Comparison of ENCODE assay signal across 11 cellular contexts in genomic region chr1:192485692-192486436, GRCh38.
DNase-seq lines count a peak whose midpoint lies in the region; ATAC-seq and TF ChIP-seq lines count a peak whose summit lies in the region.
"Had no signal": no experiment of that assay in that cellular context is flagged by ENCODE, and none has a peak within 500 bp of the region (broad histone marks: within the 10 kb centered on the region; RNA-seq: fewer than 3 reads in every experiment).

No MANE protein-coding gene starts in this region.

- no peaks in the 10 kb centered on the region for H3K27me3 ChIP-seq in suprapubic skin

- WGBS in suprapubic skin = 24% methylated on average over 1 of the region's 1 CpG

- peak overlapping the region; percentile 55 for H3K27ac ChIP-seq in suprapubic skin

- H3K4me3 ChIP-seq in HFF-Myc (replicated peaks; ENCODE audit: low read depth, low read length) (no peak overlapping the region), astrocyte of the cerebellum (ENCODE audit: low read depth, low read length) (no peak overlapping the region), suprapubic skin (no peak overlapping the region)

- H3K9me3 ChIP-seq in suprapubic skin = no peaks in the 10 kb centered on the region

- no peak overlapping the region for H3K27ac Mint-ChIP-seq in endothelial cell (ENCODE audit: unreplicated experiment)
- H3K27ac Mint-ChIP-seq: activated naive CD8-positive, alpha-beta T cell; natural killer cell treated with Interleukin-12 subunit alpha and Interleukin-12 subunit beta and Interleukin-15 and Interleukin-18, amount 100 ng/mL, for 72 hours; stimulated activated naive CD8-positive, alpha-beta T cell treated with anti-CD3 and anti-CD28 coated beads, Interleukin-15, Interleukin-2, amounts not matched to agents 100 ng/mL and 50 ng/mL, for 24 hours had no signal

- DNase-seq in HFF-Myc (ENCODE audit: extremely low read depth, low read depth) (peak; percentile 96), astrocyte of the cerebellum (ENCODE audit: low read depth) (peak; percentile 99), hepatic stellate cell (ENCODE audit: low spot score) (peak; percentile 50), suprapubic skin (ENCODE audit: low spot score in 2 of 2) (peak in 1 of 2 donors; percentile 71), endothelial cell (ENCODE audit: low spot score) (no peak), NCI-H2227 treated with DMSO at 0.1 percent for 48 hours (lab: John Stamatoyannopoulos, UW) (no peak)
- no peak for DNase-seq in activated CD4-positive, CD25-positive, alpha-beta regulatory T cell treated with anti-CD3 and anti-CD28 coated beads, Interleukin-2, amount 50 U/mL, for 72 hours

- no peaks in the 10 kb centered on the region for H3K4me1 Mint-ChIP-seq in endothelial cell (ENCODE audit: unreplicated experiment)

- no peak for TF ChIP-seq CTCF in HFF-Myc (IDR thresholded peaks at IDR 0.05; ENCODE audit: low read depth, low read length, missing control alignments)
- TF ChIP-seq CTCF in astrocyte of the cerebellum (IDR thresholded peaks at IDR 0.05; ENCODE audit: low read depth, low read length, missing control alignments) = no peak
- no peak for TF ChIP-seq CTCF in suprapubic skin (IDR thresholded peaks at IDR 0.05)
- TF ChIP-seq CTCF in endothelial cell (IDR thresholded peaks at IDR 0.05; ENCODE audit: unreplicated experiment) = no peak

- H3K36me3 Mint-ChIP-seq in endothelial cell (ENCODE audit: low read depth, unreplicated experiment) = no peaks in the 10 kb centered on the region
- H3K36me3 Mint-ChIP-seq: activated naive CD8-positive, alpha-beta T cell had no signal

- TF ChIP-seq POLR2A in suprapubic skin (IDR thresholded peaks at IDR 0.05) = no peak

- H3K27me3 Mint-ChIP-seq in endothelial cell (ENCODE audit: unreplicated experiment) = no peaks in the 10 kb centered on the region
- H3K27me3 Mint-ChIP-seq: activated naive CD8-positive, alpha-beta T cell; natural killer cell treated with Interleukin-12 subunit alpha and Interleukin-12 subunit beta and Interleukin-15 and Interleukin-18, amount 100 ng/mL, for 72 hours had no signal

- no peak overlapping the region for H3K4me3 Mint-ChIP-seq in endothelial cell (ENCODE audit: unreplicated experiment)
- H3K4me3 Mint-ChIP-seq: activated naive CD8-positive, alpha-beta T cell; natural killer cell treated with Interleukin-12 subunit alpha and Interleukin-12 subunit beta and Interleukin-15 and Interleukin-18, amount 100 ng/mL, for 72 hours; stimulated activated naive CD8-positive, alpha-beta T cell treated with anti-CD3 and anti-CD28 coated beads, Interleukin-15, Interleukin-2, amounts not matched to agents 100 ng/mL and 50 ng/mL, for 24 hours had no signal

- ATAC-seq in GM21619 (IDR thresholded peaks at IDR 0.05; ENCODE audit: unreplicated experiment) = no peak
- ATAC-seq: natural killer cell treated with Interleukin-12 subunit alpha and Interleukin-12 subunit beta and Interleukin-15 and Interleukin-18, amount 100 ng/mL, for 72 hours had no signal

- no peak for TF ChIP-seq EP300 in suprapubic skin (IDR thresholded peaks at IDR 0.05)

- H3K36me3 ChIP-seq in suprapubic skin = no peaks in the 10 kb centered on the region

- peaks cover 27% of the 10 kb centered on the region for H3K4me1 ChIP-seq in suprapubic skin

- in situ Hi-C loops in astrocyte of the cerebellum (cut with HindIII; ENCODE audit: low sequenced_read_pairs) = loop anchor here (25.0 kb wide), 1 partner anchor 101 kb away; the partner anchor contains the start of gene RGS1

- H3K9me3 Mint-ChIP-seq in endothelial cell (ENCODE audit: unreplicated experiment) = no peaks in the 10 kb centered on the region
- H3K9me3 Mint-ChIP-seq: natural killer cell treated with Interleukin-12 subunit alpha and Interleukin-12 subunit beta and Interleukin-15 and Interleukin-18, amount 100 ng/mL, for 72 hours; stimulated activated naive CD8-positive, alpha-beta T cell treated with anti-CD3 and anti-CD28 coated beads, Interleukin-15, Interleukin-2, amounts not matched to agents 100 ng/mL and 50 ng/mL, for 24 hours had no signal

Comparison
In these comparisons a context has a peak if more than half of its experiments do, and no peak if none do; other contexts are left out.
1. DNase-seq: peak in HFF-Myc (single experiment), astrocyte of the cerebellum (single experiment) and hepatic stellate cell (single experiment); none in endothelial cell (single experiment), activated CD4-positive, CD25-positive, alpha-beta regulatory T cell treated with anti-CD3 and anti-CD28 coated beads, Interleukin-2, amount 50 U/mL, for 72 hours (single experiment) and NCI-H2227 treated with DMSO at 0.1 percent for 48 hours (single experiment).